Comparison of ENCODE assay signal across 9 cellular contexts in genomic region chr2:37645363-37645762, GRCh38. TPM values are rescaled to one million over a fixed set of nuclear protein-coding genes. Genes with fewer than 3 reads are reported as not detected.
DNase-seq lines count a peak whose midpoint lies in the region; FAIRE-seq and TF ChIP-seq lines count a peak whose summit lies in the region.
"Had no signal": no experiment of that assay in that cellular context is flagged by ENCODE, and none has a peak within 500 bp of the region (broad histone marks: within the 10 kb centered on the region; RNA-seq: fewer than 3 reads in every experiment).

No MANE protein-coding gene starts in this region.

- no peak overlapping the region for H3K27ac Mint-ChIP-seq in activated naive CD4-positive, alpha-beta T cell treated with anti-CD3 and anti-CD28 coated beads for 36 hours

- H3K27ac ChIP-seq in SJSA1 (peak overlapping the region; percentile 22), endothelial cell of umbilical vein (ENCODE audit: insufficient read depth, low read depth, low read length) (peak overlapping the region; percentile 48), skeletal muscle tissue (ENCODE audit: low read depth, low read length) (peak overlapping the region; percentile 22), hepatocyte (no peak overlapping the region)

- no peaks in the 10 kb centered on the region for H3K27me3 Mint-ChIP-seq in activated naive CD4-positive, alpha-beta T cell treated with anti-CD3 and anti-CD28 coated beads for 36 hours (ENCODE audit: low read depth)

- peaks cover 59% of the 10 kb centered on the region for H3K79me2 ChIP-seq in endothelial cell of umbilical vein (ENCODE audit: control insufficient read depth, insufficient read depth, low read length)
- H3K79me2 ChIP-seq in hepatocyte = peaks cover 32% of the 10 kb centered on the region

- H3K9ac ChIP-seq in endothelial cell of umbilical vein (replicated peaks; ENCODE audit: extremely low read depth, insufficient read depth, low read length) = no peak overlapping the region
- H3K9ac ChIP-seq in skeletal muscle tissue (ENCODE audit: low read depth in 1 of 3, low read length in 3 of 3) = no peak overlapping the region

- H3K9me3 ChIP-seq in SJSA1 (replicated peaks) (no peaks in the 10 kb centered on the region), endothelial cell of umbilical vein (replicated peaks; ENCODE audit: control insufficient read depth, insufficient read depth, low read length) (no peaks in the 10 kb centered on the region), skeletal muscle tissue (ENCODE audit: control insufficient read depth in 3 of 3, low read length in 3 of 3) (no peaks in the 10 kb centered on the region), hepatocyte (ENCODE audit: low read depth) (no peaks in the 10 kb centered on the region)

- POLR2A ChIA-PET in endothelial cell of umbilical vein (lab: Charles Lee) = no interaction called here

- no TSS peak for BruUV-seq in endothelial cell of umbilical vein (replicated peaks; lab: Mats Ljungman, UMichigan)

- peak; percentile 95 for FAIRE-seq in endothelial cell of umbilical vein (lab: Jason Lieb, UNC)

- H3K36me3 ChIP-seq in SJSA1 (peaks cover 80% of the 10 kb centered on the region), endothelial cell of umbilical vein (ENCODE audit: control insufficient read depth in 2 of 2, extremely low read depth in 1 of 2, insufficient read depth in 2 of 2, low read length in 2 of 2) (peaks cover 0 to 3% of the 10 kb centered on the region in 2 experiments), skeletal muscle tissue (ENCODE audit: control insufficient read depth in 3 of 3, insufficient read depth in 3 of 3, low read length in 3 of 3) (peaks cover 7 to 10% (median 10%) of the 10 kb centered on the region in 3 donors), hepatocyte (replicated peaks; ENCODE audit: insufficient read depth, low read depth) (no peaks in the 10 kb centered on the region)

- H2AFZ ChIP-seq in endothelial cell of umbilical vein (ENCODE audit: low read depth, low read length) (no peak overlapping the region), hepatocyte (no peak overlapping the region)

- no peaks in the 10 kb centered on the region for H3K9me1 ChIP-seq in endothelial cell of umbilical vein (replicated peaks; ENCODE audit: control insufficient read depth, extremely low read depth, insufficient read depth, low read length)

- no peak overlapping the region for H3K4me3 Mint-ChIP-seq in activated naive CD4-positive, alpha-beta T cell treated with anti-CD3 and anti-CD28 coated beads for 36 hours

- CTCF ChIA-PET in activated naive CD4-positive, alpha-beta T cell treated with anti-CD3 and anti-CD28 coated beads for 36 hours (lab: Charles Lee) = interaction anchor here (0.6 kb wide), 1 partner anchor 14 kb away, joined by 3 read pairs; no protein-coding TSS in a partner anchor
- CTCF ChIA-PET in endothelial cell of umbilical vein (lab: Charles Lee) = interaction anchor here (1.2 to 3.8 kb wide), 6 partner anchors 12 to 232 kb away, joined by 3 to 25 read pairs (median 6); no protein-coding TSS in a partner anchor

- peaks cover 55% of the 10 kb centered on the region for H3K4me1 Mint-ChIP-seq in activated naive CD4-positive, alpha-beta T cell treated with anti-CD3 and anti-CD28 coated beads for 36 hours (ENCODE audit: low read depth)

- no peaks in the 10 kb centered on the region for H3K9me2 ChIP-seq in hepatocyte (replicated peaks; ENCODE audit: insufficient read depth)

- no peak overlapping the region for H3K4me3 ChIP-seq in SJSA1
- no peak overlapping the region for H3K4me3 ChIP-seq in endothelial cell of umbilical vein (replicated peaks in 1 of 3; ENCODE audit: insufficient read depth in 1 of 3, low read depth in 1 of 3, low read length in 3 of 3)
- H3K4me3 ChIP-seq in skeletal muscle tissue (ENCODE audit: low read length in 3 of 3) = no peak overlapping the region
- H3K4me3 ChIP-seq in hepatocyte = no peak overlapping the region

- peaks cover 3% of the 10 kb centered on the region for H3K9me3 Mint-ChIP-seq in activated naive CD4-positive, alpha-beta T cell treated with anti-CD3 and anti-CD28 coated beads for 36 hours

- H3K4me2 ChIP-seq in endothelial cell of umbilical vein (ENCODE audit: insufficient read depth, low read length) = peak overlapping the region; percentile 45
- no peak overlapping the region for H3K4me2 ChIP-seq in hepatocyte

- peaks cover 43% of the 10 kb centered on the region for H3K4me1 ChIP-seq in SJSA1 (replicated peaks)
- H3K4me1 ChIP-seq in endothelial cell of umbilical vein (ENCODE audit: control insufficient read depth, extremely low read depth, insufficient read depth, low read length) = peaks cover 71% of the 10 kb centered on the region
- H3K4me1 ChIP-seq in skeletal muscle tissue (ENCODE audit: control insufficient read depth in 3 of 3, insufficient read depth in 3 of 3, low read length in 3 of 3) = peaks cover 32 to 42% (median 34%) of the 10 kb centered on the region in 3 donors
- H3K4me1 ChIP-seq in hepatocyte (ENCODE audit: insufficient read depth) = peaks cover 10% of the 10 kb centered on the region

- dilution Hi-C loops in endothelial cell of umbilical vein (cut with MboI; ENCODE audit: extremely low pct_ligation_motif_present, low sequenced_read_pairs) = no loop called here

- TF ChIP-seq CTCF in endothelial cell of umbilical vein (IDR thresholded peaks at IDR 0.05; ENCODE audit: extremely low read depth in 1 of 2, insufficient read depth in 1 of 2, low read depth in 1 of 2, low read length in 2 of 2) (no peak), hepatocyte (IDR thresholded peaks at IDR 0.05; ENCODE audit: poor library complexity) (no peak)

- H3K36me3 Mint-ChIP-seq in activated naive CD4-positive, alpha-beta T cell treated with anti-CD3 and anti-CD28 coated beads for 36 hours (ENCODE audit: low read depth) = peaks cover 43% of the 10 kb centered on the region

- DNase-seq in activated naive CD4-positive, alpha-beta T cell treated with anti-CD3 and anti-CD28 coated beads for 36 hours = peak; percentile 29
- no peak for DNase-seq in activated naive CD4-positive, alpha-beta T cell treated with anti-CD3 and anti-CD28 coated beads, Interleukin-2, amount 50 U/mL, for 16 hours
- DNase-seq in SJSA1 (ENCODE audit: low read depth in 1 of 2, low spot score in 2 of 2) (peak; percentile 58 to 60), endothelial cell of umbilical vein (ENCODE audit: low read depth, low spot score) (peak; percentile 76), GM03348 (ENCODE audit: low spot score) (no peak), NCI-H748 treated with DMSO at 0.1 percent for 48 hours (lab: John Stamatoyannopoulos, UW) (no peak), hepatocyte (ENCODE audit: low spot score) (no peak)
- DNase-seq: activated gamma-delta T cell had no signal

- peak; percentile 22 for TF ChIP-seq POLR2A in endothelial cell of umbilical vein (IDR thresholded peaks at IDR 0.05; ENCODE audit: low read depth, low read length)

- no peaks in the 10 kb centered on the region for H4K20me1 ChIP-seq in endothelial cell of umbilical vein (replicated peaks; ENCODE audit: control insufficient read depth, extremely low read depth, insufficient read depth, low read length)
- H4K20me1 ChIP-seq in hepatocyte (ENCODE audit: insufficient read depth, poor library complexity, severe bottlenecking) = peaks cover 4% of the 10 kb centered on the region

- 95% methylated on average over 6 of the region's 6 CpGs for WGBS in hepatocyte (ENCODE audit: low lambda C conversion rate, missing lambda C conversion rate)

- intact Hi-C loops in activated naive CD4-positive, alpha-beta T cell treated with anti-CD3 and anti-CD28 coated beads for 36 hours (cut with micrococcal nuclease) = no loop called here
- intact Hi-C loops in endothelial cell of umbilical vein (cut with micrococcal nuclease) = loop anchor here (1.0 to 5.0 kb wide), 5 partner anchors 8 to 232 kb away; partner anchors contain the start of gene CDC42EP3

- H3K27me3 ChIP-seq in SJSA1 (replicated peaks) (no peaks in the 10 kb centered on the region), endothelial cell of umbilical vein (ENCODE audit: control insufficient read depth in 2 of 2, insufficient read depth in 2 of 2, low read length in 2 of 2) (no peaks in the 10 kb centered on the region), skeletal muscle tissue (ENCODE audit: control insufficient read depth in 3 of 3, insufficient read depth in 3 of 3, low read length in 3 of 3) (no peaks in the 10 kb centered on the region), hepatocyte (no peaks in the 10 kb centered on the region)

TF ChIP-seq in endothelial cell of umbilical vein, 7 proteins besides CTCF, POLR2A, EP300 and RAD21:
- TF ChIP-seq FOS (IDR thresholded peaks at IDR 0.05; ENCODE audit: borderline replicate concordance, insufficient read depth, low read length) (peak; percentile 75), GATA2 (IDR thresholded peaks at IDR 0.05; ENCODE audit: insufficient read depth, insufficient read length, low read depth, low read length) (peak; percentile 20), JUN (IDR thresholded peaks at IDR 0.05; ENCODE audit: borderline replicate concordance, insufficient read depth, insufficient read length, low read depth) (peak; percentile 80), MYC (IDR thresholded peaks at IDR 0.05; ENCODE audit: low read depth, low read length) (no peak), POLR2AphosphoS5 (IDR thresholded peaks at IDR 0.05; ENCODE audit: insufficient read depth, low read depth, low read length) (no peak)
TF ChIP-seq in endothelial cell of umbilical vein: peak in this region for 3.

RNA-seq across cellular contexts. Expression of gene CDC42EP3, which starts 26.1 kb away (rescaled TPM):
- 1 to 10 TPM; 8.5 to 9.4 TPM for total RNA-seq in activated naive CD4-positive, alpha-beta T cell treated with anti-CD3 and anti-CD28 coated beads for 36 hours
- total RNA-seq in SJSA1 (2014; rRNA removed; shearing (Covaris generic)) = 33.6 and 50.8 TPM in 2 replicates
- total RNA-seq in endothelial cell of umbilical vein = 40.2 and 54.7 TPM in 2 replicates
- polyA plus RNA-seq in endothelial cell of umbilical vein = 14.6 and 14.9 TPM in 2 replicates
- polyA plus RNA-seq in endothelial cell of umbilical vein (2011; cell fraction: cytosol; rRNA removed) = 23.3 and 25.2 TPM in 2 replicates
- 20.4 and 27.5 TPM in 2 replicates for polyA plus RNA-seq in endothelial cell of umbilical vein (2011; cell fraction: nucleus; rRNA removed)
- 12.7 and 22.3 TPM in 2 replicates for polyA plus RNA-seq in endothelial cell of umbilical vein (2012)
- 21.0 and 23.1 TPM in 2 replicates for polyA minus RNA-seq in endothelial cell of umbilical vein
- 1.1 TPM for polyA minus RNA-seq in endothelial cell of umbilical vein (2011; cell fraction: cytosol; rRNA and poly(A)+ RNA removed)
- 19.4 and 31.1 TPM in 2 replicates for polyA minus RNA-seq in endothelial cell of umbilical vein (2011; cell fraction: nucleus; rRNA and poly(A)+ RNA removed)
- total RNA-seq in skeletal muscle tissue = 3.7 TPM
- total RNA-seq in hepatocyte = 19.3 and 26.4 TPM in 2 replicates
- polyA plus RNA-seq in hepatocyte = 31.7 and 33.0 TPM in 2 replicates

Comparison
In these comparisons a context has a peak if more than half of its experiments do, and no peak if none do; other contexts are left out.
1. DNase-seq: peak in activated naive CD4-positive, alpha-beta T cell treated with anti-CD3 and anti-CD28 coated beads for 36 hours (single experiment), SJSA1 (2 of 2) and endothelial cell of umbilical vein (single experiment); none in activated naive CD4-positive, alpha-beta T cell treated with anti-CD3 and anti-CD28 coated beads, Interleukin-2, amount 50 U/mL, for 16 hours (single experiment), GM03348 (single experiment), NCI-H748 treated with DMSO at 0.1 percent for 48 hours (single experiment) and hepatocyte (single experiment).